11 cellular contexts compared by ENCODE assay signal in genomic region chr20:61387204-61387958, GRCh38.
DNase-seq lines count a peak whose midpoint lies in the region; ATAC-seq, FAIRE-seq and TF ChIP-seq lines count a peak whose summit lies in the region.
"Had no signal": no experiment of that assay in that cellular context is flagged by ENCODE, and none has a peak within 500 bp of the region (broad histone marks: within the 10 kb centered on the region; RNA-seq: fewer than 3 reads in every experiment).

No MANE protein-coding gene starts in this region.

- POLR2A ChIA-PET in H1 (lab: Charles Lee; ENCODE audit: partially characterized antibody): interaction anchor here (0.7 kb wide), 1 partner anchor 315 kb away, joined by 3 read pairs; no protein-coding TSS in a partner anchor

- peak overlapping the region; percentile 34 for H3K4me3 ChIP-seq in Jurkat, Clone E6-1 (ENCODE audit: low read length)
- H3K4me3 ChIP-seq in H1 (ENCODE audit: extremely low read depth in 1 of 4, insufficient read depth in 2 of 4, low read depth in 3 of 4, low read length in 4 of 4) (no peak overlapping the region; a peak in 1 of 8 replicates), osteoblast (ENCODE audit: insufficient read depth, low read length) (peak overlapping the region; percentile 43)

- no peak for TF ChIP-seq POLR2A in H1 (IDR thresholded peaks at IDR 0.05; ENCODE audit: control extremely low read depth in 1 of 2, low read depth in 2 of 2, low read length in 2 of 2)

- H3K27me3 ChIP-seq in H1 (replicated peaks in 1 of 4; ENCODE audit: control insufficient read depth in 3 of 4, extremely low read depth in 1 of 4, insufficient read depth in 3 of 4, low read length in 3 of 4): peaks cover 0 to 4% (median 2%) of the 10 kb centered on the region in 4 experiments; a peak in 3 of 7 replicates
- no peaks in the 10 kb centered on the region for H3K27me3 ChIP-seq in osteoblast (ENCODE audit: insufficient read depth, low read length)

- peak overlapping the region; percentile 31 for H4K91ac ChIP-seq in H1 (replicated peaks; ENCODE audit: insufficient read length, low read length)

- peak overlapping the region; percentile 90 for H3K18ac ChIP-seq in H1 (ENCODE audit: extremely low read depth, low read length)

- WGBS in H1 (ENCODE audit: extremely low coverage in 1 of 2, insufficient coverage in 1 of 2, insufficient read length in 1 of 2, insufficient replicate concordance in 2 of 2, low coverage in 1 of 2, low lambda C conversion rate in 2 of 2, missing lambda C conversion rate in 1 of 2), 2 experiments: 48% methylated on average over 10 of the region's 13 CpGs; no CpG with 5 or more reads in 1 of the 2 experiments

- peak overlapping the region; percentile 96 for H2BK12ac ChIP-seq in H1 (ENCODE audit: low read depth, low read length)

- H2BK5ac ChIP-seq in H1 (ENCODE audit: low read depth, low read length): peak overlapping the region; percentile 92; the same call in 1 of the 2 replicates

- TF ChIP-seq RAD21 in H1 (IDR thresholded peaks at IDR 0.05 in 1 of 2, conservative IDR thresholded peaks at IDR 0.05 in 1 of 2; ENCODE audit: low read depth in 2 of 2, low read length in 2 of 2): no peak

- H2AFZ ChIP-seq in H1 (ENCODE audit: low read length) (peak overlapping the region; percentile 95), osteoblast (ENCODE audit: low read length) (peak overlapping the region; percentile 87)

- H3K4me1 ChIP-seq in H1 (replicated peaks in 1 of 4; ENCODE audit: control insufficient read depth in 3 of 4, insufficient read depth in 4 of 4, low read length in 3 of 4) (peaks cover 0 to 9% (median 5%) of the 10 kb centered on the region in 4 experiments; a peak in 4 of 7 replicates), osteoblast (ENCODE audit: insufficient read depth, low read length) (no peaks in the 10 kb centered on the region)

- H2BK20ac ChIP-seq in H1 (ENCODE audit: low read length): peak overlapping the region; percentile 89

- peak overlapping the region; percentile 44 to 54; a peak in 3 of 4 replicates for H3K4me2 ChIP-seq in H1 (ENCODE audit: insufficient read depth in 1 of 2, low read depth in 2 of 2, low read length in 2 of 2)
- H3K4me2 ChIP-seq in osteoblast (ENCODE audit: insufficient read depth, low read length): peak overlapping the region; percentile 65

- no peak for ATAC-seq in HG02759 (IDR thresholded peaks at IDR 0.05; ENCODE audit: unreplicated experiment)
- ATAC-seq in GM18517 (IDR thresholded peaks at IDR 0.05; ENCODE audit: unreplicated experiment): no peak
- no peak for ATAC-seq in GM21529 (IDR thresholded peaks at IDR 0.05; ENCODE audit: unreplicated experiment)
- ATAC-seq: effector memory CD8-positive, alpha-beta T cell had no signal

- TF ChIP-seq EP300 in H1 (IDR thresholded peaks at IDR 0.05; ENCODE audit: borderline replicate concordance in 1 of 2, low read depth in 2 of 2, low read length in 2 of 2): no peak

- peak overlapping the region; percentile 80 for H3K56ac ChIP-seq in H1 (replicated peaks; ENCODE audit: insufficient read length, low read depth, low read length)

- FAIRE-seq in H1 (lab: Jason Lieb, UNC): no peak

- H3K23me2 ChIP-seq in H1 (ENCODE audit: low read depth, low read length): peaks cover 5% of the 10 kb centered on the region; the same call in 1 of the 2 replicates

- peak; percentile 66 for DNase-seq in DMS 273 (lab: John Stamatoyannopoulos, UW; ENCODE audit: unreplicated experiment)
- DNase-seq in DMS 273 treated with DMSO at 0.1 percent for 48 hours (lab: John Stamatoyannopoulos, UW): no peak
- peak; percentile 9 for DNase-seq in Jurkat, Clone E6-1 (ENCODE audit: low read depth, low spot score)
- DNase-seq in H1 (ENCODE audit: low read depth in 1 of 2, low spot score in 2 of 2): peak in 1 of 2 experiments; percentile 60
- DNase-seq in osteoblast (ENCODE audit: insufficient read length, low spot score, missing footprints): peak; percentile 94
- DNase-seq: effector memory CD8-positive, alpha-beta T cell; NK-92 treated with Interleukin-12 subunit alpha and Interleukin-12 subunit beta, amount 100 ng/mL, for 24 hours had no signal

- H4K8ac ChIP-seq in H1 (ENCODE audit: extremely low read depth, insufficient read depth, low read length): no peak overlapping the region

- H3K79me1 ChIP-seq in H1 (ENCODE audit: low read depth, low read length): no peaks in the 10 kb centered on the region

- H3K9ac ChIP-seq in H1 (replicated peaks in 1 of 4; ENCODE audit: extremely low read depth in 1 of 4, low read depth in 3 of 4, low read length in 3 of 4): no peak overlapping the region; a peak in 1 of 7 replicates

- peaks cover 7 to 10% of the 10 kb centered on the region in 2 experiments for H3K9me3 ChIP-seq in H1 (ENCODE audit: insufficient read depth in 2 of 2, low read depth in 1 of 2, low read length in 1 of 2)
- peaks cover 3% of the 10 kb centered on the region for H3K9me3 ChIP-seq in osteoblast (ENCODE audit: low read depth, low read length)

- H3K27ac ChIP-seq in H1 (ENCODE audit: low read depth, low read length): no peak overlapping the region
- H3K27ac ChIP-seq in osteoblast (ENCODE audit: low read depth, low read length): no peak overlapping the region
- H3K27ac ChIP-seq: 22Rv1 had no signal

- H3K4ac ChIP-seq in H1 (replicated peaks; ENCODE audit: insufficient read length, low read depth, low read length): peak overlapping the region; percentile 98

- H2AK5ac ChIP-seq in H1 (ENCODE audit: low read depth, low read length): 0 out of 2 replicates have a peak overlapping the region, but pooled peaks have one; percentile 86

- peak overlapping the region; percentile 95 for H2BK15ac ChIP-seq in H1 (ENCODE audit: low read length)

- no peak overlapping the region for H3K23ac ChIP-seq in H1 (ENCODE audit: insufficient read length)

- no peak overlapping the region for H3K14ac ChIP-seq in H1 (ENCODE audit: insufficient read length)

- CTCF ChIA-PET in H1 (lab: Charles Lee; ENCODE audit: partially characterized antibody): interaction anchor here (0.6 kb wide), 1 partner anchor 23 kb away, joined by 3 read pairs; no protein-coding TSS in a partner anchor

- TF ChIP-seq CTCF in H1 (IDR thresholded peaks at IDR 0.05; ENCODE audit: control extremely low read depth in 1 of 3, insufficient read depth in 1 of 3, low read depth in 1 of 3, low read length in 3 of 3) (no peak), osteoblast (IDR thresholded peaks at IDR 0.05; ENCODE audit: extremely low read depth, low read depth, low read length) (no peak)

- peaks cover 0 to 3% of the 10 kb centered on the region in 2 experiments for H4K20me1 ChIP-seq in H1 (replicated peaks in 1 of 2; ENCODE audit: control insufficient read depth in 1 of 2, insufficient read depth in 2 of 2, low read length in 2 of 2)
- H4K20me1 ChIP-seq in osteoblast (ENCODE audit: insufficient read depth, low read length): no peaks in the 10 kb centered on the region

- no peaks in the 10 kb centered on the region for H3K36me3 ChIP-seq in H1 (ENCODE audit: control insufficient read depth in 2 of 4, insufficient read depth in 4 of 4, low read length in 3 of 4)
- H3K36me3 ChIP-seq in osteoblast (ENCODE audit: insufficient read depth, low read length): no peaks in the 10 kb centered on the region

- H2BK120ac ChIP-seq in H1 (replicated peaks; ENCODE audit: low read depth, low read length): peak overlapping the region; percentile 50

- H3K79me2 ChIP-seq in H1 (ENCODE audit: control insufficient read depth in 1 of 2, insufficient read depth in 2 of 2, low read length in 2 of 2) (no peaks in the 10 kb centered on the region), osteoblast (ENCODE audit: insufficient read depth, low read length) (no peaks in the 10 kb centered on the region)

- no peak overlapping the region for H4K5ac ChIP-seq in H1 (ENCODE audit: insufficient read length, low read depth, low read length)

TF ChIP-seq in H1, 55 proteins besides CTCF, POLR2A, EP300 and RAD21 (continues in another document):
- no peak for TF ChIP-seq RBBP5 (IDR thresholded peaks at IDR 0.05; ENCODE audit: borderline replicate concordance, low read depth, low read length)
- no peak for TF ChIP-seq JUND (IDR thresholded peaks at IDR 0.05; ENCODE audit: low read length)
- no peak for TF ChIP-seq MAX (IDR thresholded peaks at IDR 0.05)
- TF ChIP-seq, protein P1, sequence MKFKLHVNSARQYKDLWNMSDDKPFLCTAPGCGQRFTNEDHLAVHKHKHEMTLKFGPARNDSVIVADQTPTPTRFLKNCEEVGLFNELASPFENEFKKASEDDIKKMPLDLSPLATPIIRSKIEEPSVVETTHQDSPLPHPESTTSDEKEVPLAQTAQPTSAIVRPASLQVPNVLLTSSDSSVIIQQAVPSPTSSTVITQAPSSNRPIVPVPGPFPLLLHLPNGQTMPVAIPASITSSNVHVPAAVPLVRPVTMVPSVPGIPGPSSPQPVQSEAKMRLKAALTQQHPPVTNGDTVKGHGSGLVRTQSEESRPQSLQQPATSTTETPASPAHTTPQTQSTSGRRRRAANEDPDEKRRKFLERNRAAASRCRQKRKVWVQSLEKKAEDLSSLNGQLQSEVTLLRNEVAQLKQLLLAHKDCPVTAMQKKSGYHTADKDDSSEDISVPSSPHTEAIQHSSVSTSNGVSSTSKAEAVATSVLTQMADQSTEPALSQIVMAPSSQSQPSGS (IDR thresholded peaks at IDR 0.05; ENCODE audit: low read length): no peak
- no peak for TF ChIP-seq RNF2 (IDR thresholded peaks at IDR 0.05; ENCODE audit: borderline replicate concordance, low read depth, low read length, missing control alignments, poor library complexity, severe bottlenecking)
- TF ChIP-seq E2F6 (IDR thresholded peaks at IDR 0.05): no peak
- TF ChIP-seq SIRT6 (IDR thresholded peaks at IDR 0.05; ENCODE audit: low read length): no peak
- TF ChIP-seq TBP (IDR thresholded peaks at IDR 0.05; ENCODE audit: low read depth, low read length): no peak
- TF ChIP-seq HDAC2 (IDR thresholded peaks at IDR 0.05; ENCODE audit: borderline replicate concordance in 1 of 2, low read depth in 2 of 2, low read length in 2 of 2): no peak
- TF ChIP-seq CBX8 (IDR thresholded peaks at IDR 0.05; ENCODE audit: borderline replicate concordance, low read depth, low read length): no peak
- no peak for TF ChIP-seq EGR1 (IDR thresholded peaks at IDR 0.05; ENCODE audit: borderline replicate concordance, low read depth, low read length)
- no peak for TF ChIP-seq CHD2 (IDR thresholded peaks at IDR 0.05; ENCODE audit: low read length)
- TF ChIP-seq KDM1A (IDR thresholded peaks at IDR 0.05; ENCODE audit: borderline replicate concordance, low read length): no peak
- no peak for TF ChIP-seq KDM5A (IDR thresholded peaks at IDR 0.05; ENCODE audit: low read length)

Comparison
In these comparisons a context has a peak if more than half of its experiments do, and no peak if none do; other contexts are left out.
1. H3K4me3 ChIP-seq: peak in Jurkat, Clone E6-1 (single experiment) and osteoblast (single experiment); none in H1 (0 of 4).